Comparison of ENCODE assay signal across 12 cellular contexts in the genomic region with DNA sequence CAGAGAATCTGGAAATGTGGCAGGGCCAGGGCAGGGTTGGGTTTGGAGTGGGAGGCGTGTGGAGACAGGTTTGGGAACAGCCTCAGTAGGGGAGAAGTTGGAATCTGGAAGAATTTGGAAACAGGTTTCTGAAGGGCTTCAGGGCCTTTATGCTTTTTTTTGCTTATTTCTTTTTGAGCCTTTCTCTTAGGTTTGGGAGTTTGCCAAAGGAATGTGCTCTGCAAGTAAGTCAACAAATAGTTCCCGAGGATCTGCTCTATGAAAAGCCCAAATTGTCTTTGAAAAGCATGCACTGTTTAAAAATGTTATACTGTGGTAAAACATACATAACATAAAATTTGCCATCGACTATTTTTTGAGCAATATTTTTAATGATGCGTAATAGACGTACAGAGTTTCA.
DNase-seq lines count a peak whose midpoint lies in the region; ATAC-seq and TF ChIP-seq lines count a peak whose summit lies in the region.
"Had no signal": no experiment of that assay in that cellular context is flagged by ENCODE, and none has a peak within 500 bp of the region (broad histone marks: within the 10 kb centered on the region; RNA-seq: fewer than 3 reads in every experiment).

No MANE protein-coding gene starts in this region.

- DNase-seq in Calu3 = no peak
- DNase-seq in amniotic epithelial cell (ENCODE audit: low read depth) = peak; percentile 64
- DNase-seq in fibroblast of the conjunctiva (ENCODE audit: low read depth) = peak; percentile 63
- peak; percentile 79 for DNase-seq in renal cortical epithelial cell (ENCODE audit: low read depth)
- DNase-seq in left lobe of liver (ENCODE audit: low spot score) = no peak
- no peak for DNase-seq in DMS153 treated with DMSO at 0.1 percent for 48 hours (lab: John Stamatoyannopoulos, UW; ENCODE audit: unreplicated experiment)
- no peak for DNase-seq in BE2C
- no peak for DNase-seq in NCI-H2171 (lab: John Stamatoyannopoulos, UW)
- DNase-seq: activated CD4-positive, alpha-beta T cell treated with anti-CD3 and anti-CD28 coated beads, Interleukin-2, amount 50 U/mL, for 48 hours; NCI-H2227 treated with DMSO at 0.1 percent for 48 hours had no signal

- H3K27me3 ChIP-seq in BE2C = no peaks in the 10 kb centered on the region
- H3K27me3 ChIP-seq: cardiac muscle cell had no signal

- peaks cover 19% of the 10 kb centered on the region for H3K36me3 Mint-ChIP-seq in Calu3 (ENCODE audit: insufficient read depth, unreplicated experiment)

- H3K36me3 ChIP-seq in BE2C = no peaks in the 10 kb centered on the region
- H3K36me3 ChIP-seq: cardiac muscle cell had no signal

- no TSS peak for BruUV-seq in Calu3 (replicated peaks; lab: Mats Ljungman, UMichigan)

- no peaks in the 10 kb centered on the region for H3K27me3 Mint-ChIP-seq in Calu3 (ENCODE audit: unreplicated experiment)

- CTCF ChIA-PET in Calu3 (lab: Charles Lee) = no interaction called here

- intact Hi-C loops in Calu3 (cut with micrococcal nuclease; ENCODE audit: unreplicated experiment) = loop anchor here (10.0 kb wide), 1 partner anchor 128 kb away; no protein-coding TSS in a partner anchor

- no peaks in the 10 kb centered on the region for H3K4me1 ChIP-seq in BE2C
- H3K4me1 ChIP-seq: parathyroid adenoma had no signal

- H3K4me3 Mint-ChIP-seq in Calu3 (ENCODE audit: low read depth, unreplicated experiment) = no peak overlapping the region

- peaks cover 48% of the 10 kb centered on the region for H3K4me1 Mint-ChIP-seq in Calu3 (ENCODE audit: low read depth, unreplicated experiment)

- no peak for ATAC-seq in left lobe of liver

- no peaks in the 10 kb centered on the region for H3K9me3 Mint-ChIP-seq in Calu3 (ENCODE audit: low read depth, unreplicated experiment)

- H3K4me3 ChIP-seq in BE2C (ENCODE audit: low read depth, low read length) = no peak overlapping the region
- H3K4me3 ChIP-seq: cardiac muscle cell had no signal

- no peaks in the 10 kb centered on the region for H3K9me3 ChIP-seq in BE2C

- TF ChIP-seq CTCF in Calu3 (IDR thresholded peaks at IDR 0.05; ENCODE audit: unreplicated experiment) (no peak), BE2C (IDR thresholded peaks at IDR 0.05; ENCODE audit: low read depth, low read length) (no peak)

- peak overlapping the region; percentile 19 for H3K27ac Mint-ChIP-seq in Calu3 (ENCODE audit: unreplicated experiment)

Comparison
In these comparisons a context has a peak if more than half of its experiments do, and no peak if none do; other contexts are left out.
1. DNase-seq: peak in amniotic epithelial cell (single experiment), fibroblast of the conjunctiva (single experiment) and renal cortical epithelial cell (single experiment); none in Calu3 (single experiment), left lobe of liver (single experiment), DMS153 treated with DMSO at 0.1 percent for 48 hours (single experiment), BE2C (single experiment) and NCI-H2171 (single experiment).